Comparison of ENCODE assay signal across 8 cellular contexts in genomic region chr10:95183132-95183450, GRCh38. TPM values are rescaled to one million over a fixed set of nuclear protein-coding genes. Genes with fewer than 3 reads are reported as not detected.
DNase-seq lines count a peak whose midpoint lies in the region; ATAC-seq and TF ChIP-seq lines count a peak whose summit lies in the region.

No MANE protein-coding gene starts in this region.

- DNase-seq in G401 (ENCODE audit: low spot score) = peak; percentile 21
- DNase-seq in brain microvascular endothelial cell = no peak
- no peak for DNase-seq in activated CD4-positive, CD25-positive, alpha-beta regulatory T cell treated with anti-CD3 and anti-CD28 coated beads, Interleukin-2, amount 50 U/mL, for 72 hours
- DNase-seq in stimulated activated CD4-positive, alpha-beta T cell treated with anti-CD3 and anti-CD28 coated beads, Interleukin-4, amount 100 ng/mL, for 24 hours = no peak
- no peak for DNase-seq in NK-92 treated with Interleukin-12 subunit alpha and Interleukin-12 subunit beta, amount 100 ng/mL, for 24 hours (lab: John Stamatoyannopoulos, UW)
- DNase-seq in NCI-H2029 treated with DMSO at 0.1 percent for 48 hours (lab: John Stamatoyannopoulos, UW) = no peak

- H3K27me3 ChIP-seq in brain microvascular endothelial cell (replicated peaks) (no peaks in the 10 kb centered on the region), muscle layer of colon (ENCODE audit: control insufficient read depth in 1 of 2, insufficient read depth in 2 of 2, low read length in 2 of 2) (no peaks in the 10 kb centered on the region)

- H3K4me3 ChIP-seq in brain microvascular endothelial cell (ENCODE audit: low read depth, low read length) (peak overlapping the region; percentile 67), muscle layer of colon (ENCODE audit: low read depth in 1 of 2, low read length in 2 of 2) (peak overlapping the region; percentile 17 to 53)

- in situ Hi-C loops in G401 (cut with HindIII; ENCODE audit: low sequenced_read_pairs) = no loop called here
- in situ Hi-C loops in brain microvascular endothelial cell (cut with HindIII; ENCODE audit: low pct_ligation_motif_present, low sequenced_read_pairs) = loop anchor here (25.0 kb wide), 1 partner anchor 179 kb away; no protein-coding TSS in a partner anchor

- no peaks in the 10 kb centered on the region for H3K36me3 ChIP-seq in brain microvascular endothelial cell (replicated peaks)
- no peaks in the 10 kb centered on the region for H3K36me3 ChIP-seq in muscle layer of colon (ENCODE audit: insufficient read depth, low read length)

- H3K9ac ChIP-seq in muscle layer of colon (ENCODE audit: low read length) = no peak overlapping the region

- no peak for TF ChIP-seq CTCF in brain microvascular endothelial cell (IDR thresholded peaks at IDR 0.05; ENCODE audit: low read depth, low read length, missing control alignments)

- no peak overlapping the region for H3K27ac ChIP-seq in brain microvascular endothelial cell
- peak overlapping the region; percentile 10 for H3K27ac ChIP-seq in muscle layer of colon (ENCODE audit: low read depth, low read length)

- H3K9me3 ChIP-seq in muscle layer of colon (ENCODE audit: low read length) = no peaks in the 10 kb centered on the region

- H3K4me1 ChIP-seq in muscle layer of colon (ENCODE audit: insufficient read depth, low read length) = no peaks in the 10 kb centered on the region

- ATAC-seq in HG03439 (IDR thresholded peaks at IDR 0.05; ENCODE audit: unreplicated experiment) = peak; percentile 33

RNA-seq across cellular contexts. Expression of gene ACSM6, which starts 10.9 kb away (rescaled TPM):
- total RNA-seq in G401 (2014; rRNA removed; shearing (Covaris generic)) = not detected in 2 replicates
